25 cellular contexts compared by ENCODE assay signal in genomic region chr1:180257461-180257860, GRCh38. TPM values are rescaled to one million over a fixed set of nuclear protein-coding genes. Genes with fewer than 3 reads are reported as not detected.
"Had no signal": no experiment of that assay in that cellular context is flagged by ENCODE, and none has a peak within 500 bp of the region (broad histone marks: within the 10 kb centered on the region; RNA-seq: fewer than 3 reads in every experiment).

No MANE protein-coding gene starts in this region.

- H3K27ac ChIP-seq: brain microvascular endothelial cell, Peyer's patch, SJSA1 had no signal

- H3K27me3 ChIP-seq: Peyer's patch, SJSA1 had no signal

- H3K4me2 ChIP-seq: SK-N-SH had no signal

- H3K4me1 ChIP-seq: Peyer's patch had no signal

- H3K9ac ChIP-seq: SK-N-SH had no signal

- H3K9me3 ChIP-seq: Peyer's patch, SJSA1, SK-N-SH had no signal

- ATAC-seq: activated CD4-positive, alpha-beta T cell treated with anti-CD3 and anti-CD28 coated beads for 36 hours; activated CD4-positive, CD25-positive, alpha-beta regulatory T cell treated with anti-CD3 and anti-CD28 coated beads, Interleukin-2, amount 50 U/mL, for 24 hours; activated naive CD8-positive, alpha-beta T cell treated with anti-CD3 and anti-CD28 coated beads, Interleukin-2, amount 50 U/mL, for 24 hours; activated T-cell treated with anti-CD3 and anti-CD28 coated beads, Interleukin-2, amount 50 U/mL, for 4 hours; PC-3; WTC11 had no signal

- FAIRE-seq: TTC549 had no signal

- H3K4me3 ChIP-seq: Peyer's patch, SJSA1 had no signal

- H3K36me3 ChIP-seq: brain microvascular endothelial cell, Peyer's patch, SJSA1 had no signal

- DNase-seq: activated CD4-positive, alpha-beta memory T cell treated with anti-CD3 and anti-CD28 coated beads for 36 hours; activated CD4-positive, alpha-beta T cell treated with anti-CD3 and anti-CD28 coated beads for 36 hours; activated CD4-positive, alpha-beta T cell treated with anti-CD3 and anti-CD28 coated beads, Interleukin-2, amount 50 U/mL, for 1 hour; activated CD8-positive, alpha-beta memory T cell treated with anti-CD3 and anti-CD28 coated beads, Interleukin-2, amount 50 U/mL, for 4 hours; activated naive CD4-positive, alpha-beta T cell treated with anti-CD3 and anti-CD28 coated beads, Interleukin-2, amount 10 ng/mL, durations not matched to agents 7 days and 5 days; activated naive CD8-positive, alpha-beta T cell treated with anti-CD3 and anti-CD28 coated beads, Interleukin-2, amount 50 U/mL, for 24 hours; activated T-cell treated with anti-CD3 and anti-CD28 coated beads for 4 hours; activated T-cell treated with anti-CD3 and anti-CD28 coated beads, Interleukin-2, amount 50 U/mL, for 4 hours; anterior cingulate cortex; brain microvascular endothelial cell; central memory CD4-positive, alpha-beta T cell; NCI-H1105; NCI-H1436; NCI-H1694 treated with DMSO at 0.1 percent for 48 hours; NCI-H2029; NCI-H524 treated with DMSO at 0.1 percent for 48 hours; PC-3; Peyer's patch; RPMI8226; SK-N-SH had no signal

RNA-seq across cellular contexts. Expression of gene LHX4, which starts 27.4 kb away (rescaled TPM):
- total RNA-seq: activated CD4-positive, alpha-beta memory T cell treated with anti-CD3 and anti-CD28 coated beads for 36 hours; activated CD4-positive, alpha-beta T cell treated with anti-CD3 and anti-CD28 coated beads for 36 hours; activated T-helper 1 cell treated with anti-CD3 and anti-CD28 coated beads, Interleukin-12 subunit alpha, Interleukin-12 subunit beta, Interleukin-2, Interleukin-4 antibody, amounts not matched to agents 30 ng/mL and 10 ng/mL and 1 ng/mL, durations not matched to agents 14 hours and 24 hours and 36 hours had no signal
- polyA plus RNA-seq: SK-N-SH had no signal
